ENCODE assay signal across 12 cellular contexts in the genomic region with DNA sequence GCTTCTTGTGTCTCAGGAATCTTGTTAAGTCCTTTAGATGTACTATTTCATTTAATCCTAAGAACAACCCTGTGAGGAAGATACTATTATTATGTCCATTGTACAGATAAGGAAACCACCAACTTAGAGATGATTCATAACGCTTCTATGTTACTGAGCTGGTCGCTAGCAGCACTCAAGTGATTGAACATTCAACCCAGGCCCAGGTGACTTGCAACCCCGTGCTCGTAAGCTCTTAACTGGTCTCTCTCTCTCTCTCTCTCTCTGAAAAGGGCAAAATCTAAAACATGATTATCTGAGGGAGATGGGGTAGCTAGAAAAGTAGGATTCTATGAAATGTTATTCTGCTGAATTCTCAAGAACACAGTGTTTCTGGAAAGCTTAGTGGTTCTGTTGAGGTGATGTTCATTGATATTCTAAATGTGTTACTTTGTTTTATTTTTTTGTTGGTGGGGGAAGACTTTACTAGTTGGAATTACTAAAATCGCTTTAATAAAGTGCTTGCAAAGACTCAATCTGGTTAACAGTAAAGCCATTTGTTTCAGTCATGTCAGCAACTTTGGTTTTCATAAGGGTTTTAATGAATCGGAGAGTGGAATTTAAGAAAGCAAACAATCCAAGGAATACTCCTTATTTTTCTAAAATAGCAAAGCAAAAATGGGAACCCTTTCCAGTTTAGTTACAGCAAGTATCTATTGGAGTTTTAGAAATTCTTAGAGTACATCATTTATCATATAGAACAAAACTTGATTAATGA.
A peak's percentile ranks its signal among the peaks of the same experiment; 100 is the strongest.
DNase-seq lines count a peak whose midpoint lies in the region; ATAC-seq and TF ChIP-seq lines count a peak whose summit lies in the region.
"Had no signal": no experiment of that assay in that cellular context is flagged by ENCODE, and none has a peak within 500 bp of the region (broad histone marks: within the 10 kb centered on the region; RNA-seq: fewer than 3 reads in every experiment).

No MANE protein-coding gene starts in this region.

- no peak for TF ChIP-seq CTCF in GM12865 (IDR thresholded peaks at IDR 0.05; ENCODE audit: insufficient read depth, low read depth, low read length, missing control alignments)

- H3K4me1 Mint-ChIP-seq in T-helper 17 cell, result peaks cover 19% of the 10 kb centered on the region

- H3K9me3 ChIP-seq in T-helper 17 cell (ENCODE audit: control insufficient read depth, low read length, poor library complexity, severe bottlenecking), result no peaks in the 10 kb centered on the region
- H3K9me3 ChIP-seq: BE2C had no signal

- no peak overlapping the region for H3K4me3 Mint-ChIP-seq in T-helper 17 cell

- no peak overlapping the region for H3K4me3 ChIP-seq in GM12865 (ENCODE audit: low read depth, low read length)
- H3K4me3 ChIP-seq: cardiac muscle cell had no signal

- H3K27ac Mint-ChIP-seq in T-helper 17 cell, result peak overlapping the region; percentile 1

- peaks cover 3% of the 10 kb centered on the region for H3K36me3 Mint-ChIP-seq in T-helper 17 cell (ENCODE audit: low read depth)

- H3K27me3 Mint-ChIP-seq in T-helper 17 cell, result no peaks in the 10 kb centered on the region

- peak; percentile 85 for DNase-seq in GM12865 (ENCODE audit: low read depth)
- no peak for DNase-seq in T-helper 17 cell
- DNase-seq in DMS79 treated with DMSO at 0.1 percent for 48 hours (lab: John Stamatoyannopoulos, UW), result no peak
- DNase-seq in NCI-H1694 (lab: John Stamatoyannopoulos, UW), result no peak
- DNase-seq in posterior cingulate gyrus, result no peak
- no peak for DNase-seq in left cardiac atrium
- DNase-seq: activated effector memory CD4-positive, alpha-beta T cell treated with Interleukin-2 at 50 U/mL for 16 hours; BE2C; stimulated activated CD4-positive, alpha-beta T cell treated with anti-CD3 and anti-CD28 coated beads, Interleukin-15, amount 100 ng/mL, for 24 hours had no signal

- intact Hi-C loops in posterior cingulate gyrus (cut with DNase I), result no loop called here
- intact Hi-C loops in left cardiac atrium (cut with DNase I), result no loop called here

- peak; percentile 65 for ATAC-seq in GM19351 (IDR thresholded peaks at IDR 0.05; ENCODE audit: unreplicated experiment)
- ATAC-seq in HG02885 (IDR thresholded peaks at IDR 0.05; ENCODE audit: poor library complexity, unreplicated experiment), result peak; percentile 68
- peak; percentile 44 for ATAC-seq in T-helper 17 cell
- no peak for ATAC-seq in left cardiac atrium

Comparison
In these comparisons a context has a peak if more than half of its experiments do, and no peak if none do; other contexts are left out.
1. ATAC-seq: peak in GM19351 (single experiment), HG02885 (single experiment) and T-helper 17 cell (single experiment); none in left cardiac atrium (0 of 2).